ENCODE assay signal across 18 cellular contexts in genomic region chr3:106640353-106640752, GRCh38.
"Had no signal": no experiment of that assay in that cellular context is flagged by ENCODE, and none has a peak within 500 bp of the region (broad histone marks: within the 10 kb centered on the region; RNA-seq: fewer than 3 reads in every experiment).

No MANE protein-coding gene starts in this region.

- DNase-seq: effector memory CD8-positive, alpha-beta T cell; gastrocnemius medialis; glutamatergic neuron; kidney; left cardiac atrium; left ventricle myocardium inferior; lower lobe of right lung; mesendoderm; naive thymus-derived CD8-positive, alpha-beta T cell; spleen; stimulated activated CD4-positive, alpha-beta T cell treated with anti-CD3 and anti-CD28 coated beads, Interleukin-15, amount 100 ng/mL, for 24 hours; stimulated activated CD4-positive, alpha-beta T cell treated with anti-CD3 and anti-CD28 coated beads, Interleukin-1b, Interleukin-23, amount 100 ng/mL, for 48 hours; stimulated activated CD4-positive, alpha-beta T cell treated with anti-CD3 and anti-CD28 coated beads, Interleukin-4, amount 100 ng/mL, for 24 hours; stimulated activated naive CD8-positive, alpha-beta T cell treated with anti-CD3 and anti-CD28 coated beads, Interleukin-15, amount 100 ng/mL, for 72 hours; testis; upper lobe of right lung had no signal

- H3K36me3 Mint-ChIP-seq: naive thymus-derived CD8-positive, alpha-beta T cell; stimulated activated memory B cell treated with anti-CD40 and anti-IgM and Interleukin-4, amounts not matched to agents 10 μg/mL and 1 μg/mL and 100 μg/mL, for 72 hours had no signal

- H3K27ac Mint-ChIP-seq: dendritic cell treated with granulocyte-macrophage colony-stimulating factor and Interleukin-4, amounts not matched to agents 40 ng/mL and 50 ng/mL, for 4 days; effector memory CD8-positive, alpha-beta T cell; naive thymus-derived CD8-positive, alpha-beta T cell; stimulated activated memory B cell treated with anti-CD40 and anti-IgM and Interleukin-4, amounts not matched to agents 10 μg/mL and 1 μg/mL and 100 μg/mL, for 72 hours; stimulated activated naive CD8-positive, alpha-beta T cell treated with anti-CD3 and anti-CD28 coated beads, Interleukin-15, amount 100 ng/mL, for 72 hours had no signal

- H3K4me1 Mint-ChIP-seq: stimulated activated naive CD8-positive, alpha-beta T cell treated with anti-CD3 and anti-CD28 coated beads, Interleukin-15, amount 100 ng/mL, for 72 hours had no signal

- H3K4me3 Mint-ChIP-seq: dendritic cell treated with granulocyte-macrophage colony-stimulating factor and Interleukin-4, amounts not matched to agents 40 ng/mL and 50 ng/mL, for 4 days; effector memory CD8-positive, alpha-beta T cell; naive thymus-derived CD8-positive, alpha-beta T cell; stimulated activated memory B cell treated with anti-CD40 and anti-IgM and Interleukin-4, amounts not matched to agents 10 μg/mL and 1 μg/mL and 100 μg/mL, for 72 hours; stimulated activated naive CD8-positive, alpha-beta T cell treated with anti-CD3 and anti-CD28 coated beads, Interleukin-15, amount 100 ng/mL, for 72 hours had no signal

- H3K27me3 Mint-ChIP-seq: dendritic cell treated with granulocyte-macrophage colony-stimulating factor and Interleukin-4, amounts not matched to agents 40 ng/mL and 50 ng/mL, for 4 days had no signal

- H3K9me3 Mint-ChIP-seq: effector memory CD8-positive, alpha-beta T cell; naive thymus-derived CD8-positive, alpha-beta T cell; stimulated activated memory B cell treated with anti-CD40 and anti-IgM and Interleukin-4, amounts not matched to agents 10 μg/mL and 1 μg/mL and 100 μg/mL, for 72 hours; stimulated activated naive CD8-positive, alpha-beta T cell treated with anti-CD3 and anti-CD28 coated beads, Interleukin-15, amount 100 ng/mL, for 72 hours had no signal
